Comparison of ENCODE assay signal across 15 cellular contexts in the genomic region with DNA sequence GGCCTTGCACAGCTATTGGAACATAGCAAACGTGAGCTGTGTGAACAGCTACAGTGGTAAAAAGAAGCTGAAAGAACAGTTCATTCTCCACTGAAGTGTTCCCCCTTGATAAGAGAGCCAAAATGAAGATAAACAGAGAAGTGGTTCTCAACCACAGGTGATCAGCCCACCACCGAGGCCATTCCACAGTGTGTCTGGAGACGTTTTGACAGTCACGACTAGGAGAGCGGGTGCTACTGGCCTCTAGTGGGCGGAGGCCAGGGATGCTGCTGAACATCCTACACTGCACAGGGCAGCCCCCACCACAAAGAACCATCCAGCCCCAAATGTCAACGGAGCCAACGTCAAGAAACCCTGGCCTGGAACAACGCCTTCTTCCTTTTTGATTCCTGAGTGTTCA. TPM values are rescaled to one million over a fixed set of nuclear protein-coding genes. Genes with fewer than 3 reads are reported as not detected.
A peak's percentile ranks its signal among the peaks of the same experiment; 100 is the strongest.
DNase-seq lines count a peak whose midpoint lies in the region; ATAC-seq and TF ChIP-seq lines count a peak whose summit lies in the region.
"Had no signal": no experiment of that assay in that cellular context is flagged by ENCODE, and none has a peak within 500 bp of the region (broad histone marks: within the 10 kb centered on the region; RNA-seq: fewer than 3 reads in every experiment).

No MANE protein-coding gene starts in this region.

- ATAC-seq in CD4-positive, CD25-positive, alpha-beta regulatory T cell (ENCODE audit: low read depth in 2 of 2) = no peak
- ATAC-seq: mucosa of descending colon had no signal

- no peak overlapping the region for H4K8ac ChIP-seq in H9 (replicated peaks; ENCODE audit: insufficient read length, low read depth, low read length)

- H3K4me1 ChIP-seq in CD4-positive, CD25-positive, alpha-beta regulatory T cell (ENCODE audit: control insufficient read depth, insufficient read depth, low read length, poor library complexity, severe bottlenecking) = no peaks in the 10 kb centered on the region
- no peaks in the 10 kb centered on the region; the same call in 1 of the 2 replicates for H3K4me1 ChIP-seq in H9 (ENCODE audit: insufficient read depth, low read length)

- H2BK12ac ChIP-seq in H9 (ENCODE audit: insufficient read length, low read depth, low read length) = no peak overlapping the region

- H3K36me3 Mint-ChIP-seq in CD4-positive, CD25-positive, alpha-beta regulatory T cell = peaks cover 4% of the 10 kb centered on the region
- peaks cover 0 to 3% (median 0%) of the 10 kb centered on the region in 3 experiments; a peak in 2 of 7 replicates for H3K36me3 Mint-ChIP-seq in H9 (ENCODE audit: insufficient read depth in 1 of 3, low read depth in 3 of 3)
- peaks cover 22% of the 10 kb centered on the region for H3K36me3 Mint-ChIP-seq in activated T-cell treated with anti-CD3 and anti-CD28 coated beads, Interleukin-2, amount 50 U/mL, for 24 hours (ENCODE audit: low read depth)

- no peak overlapping the region for H3K14ac ChIP-seq in H9 (ENCODE audit: insufficient read depth, low read length)

- H4K5ac ChIP-seq in H9 (ENCODE audit: insufficient read length, low read depth, low read length) = no peak overlapping the region

- no peak overlapping the region for H3K9ac ChIP-seq in H9 (ENCODE audit: extremely low read depth, insufficient read length, low read length)
- H3K9ac ChIP-seq: GM23248 had no signal

- no peak overlapping the region for H3K18ac ChIP-seq in H9 (ENCODE audit: insufficient read length, low read depth, low read length)

- H2BK20ac ChIP-seq in H9 (ENCODE audit: low read depth, low read length, poor library complexity, severe bottlenecking) = no peak overlapping the region

- H3K56ac ChIP-seq in H9 (ENCODE audit: insufficient read length, low read depth, low read length) = no peak overlapping the region

- DNase-seq in CD4-positive, CD25-positive, alpha-beta regulatory T cell = no peak
- DNase-seq in H9 = no peak
- DNase-seq in caudate nucleus (lab: John Stamatoyannopoulos, UW) = peak in 1 of 61 donors; percentile 36
- DNase-seq in midbrain (lab: John Stamatoyannopoulos, UW) = peak; percentile 36
- DNase-seq in activated T-cell treated with anti-CD3 and anti-CD28 coated beads, Interleukin-2, amount 50 U/mL, for 24 hours = no peak
- no peak for DNase-seq in NCI-H345 treated with DMSO at 0.1 percent for 48 hours (lab: John Stamatoyannopoulos, UW; ENCODE audit: unreplicated experiment)
- no peak for DNase-seq in NCI-H2171 (lab: John Stamatoyannopoulos, UW)
- DNase-seq in SW 1271 (lab: John Stamatoyannopoulos, UW) = no peak
- DNase-seq: activated B cell treated with CpG ODN at 0.5 μM for 24 hours, mucosa of descending colon, NCI-H1105, PC-9 had no signal

- no peak overlapping the region for H3K4ac ChIP-seq in H9 (ENCODE audit: low read depth, low read length)

- no peaks in the 10 kb centered on the region for H3K27me3 ChIP-seq in CD4-positive, CD25-positive, alpha-beta regulatory T cell (ENCODE audit: control insufficient read depth, insufficient read depth, low read length)
- no peaks in the 10 kb centered on the region for H3K27me3 ChIP-seq in H9 (ENCODE audit: insufficient read depth, low read length)

- no peak overlapping the region for H4K91ac ChIP-seq in H9 (ENCODE audit: insufficient read length, low read depth, low read length)

- peak overlapping the region in 2 of 3 donors; percentile 23 to 67 for H3K27ac Mint-ChIP-seq in CD4-positive, CD25-positive, alpha-beta regulatory T cell
- no peak overlapping the region for H3K27ac Mint-ChIP-seq in H9
- H3K27ac Mint-ChIP-seq in activated T-cell treated with anti-CD3 and anti-CD28 coated beads, Interleukin-2, amount 50 U/mL, for 24 hours = no peak overlapping the region
- H3K27ac Mint-ChIP-seq: activated B cell treated with CpG ODN at 0.5 μM for 24 hours; activated naive CD4-positive, alpha-beta T cell treated with anti-CD3 and anti-CD28 coated beads, Interleukin-2, amount 50 U/mL, for 24 hours had no signal

- H2AK5ac ChIP-seq in H9 (ENCODE audit: insufficient read length, low read length) = no peak overlapping the region

- H2BK15ac ChIP-seq in H9 (ENCODE audit: low read depth, low read length) = no peak overlapping the region

- peaks cover 0 to 2% (median 0%) of the 10 kb centered on the region in 7 donors for H3K9me3 Mint-ChIP-seq in CD4-positive, CD25-positive, alpha-beta regulatory T cell
- H3K9me3 Mint-ChIP-seq in H9 = no peaks in the 10 kb centered on the region
- H3K9me3 Mint-ChIP-seq in activated T-cell treated with anti-CD3 and anti-CD28 coated beads, Interleukin-2, amount 50 U/mL, for 24 hours = no peaks in the 10 kb centered on the region
- H3K9me3 Mint-ChIP-seq: activated B cell treated with CpG ODN at 0.5 μM for 24 hours; activated naive CD4-positive, alpha-beta T cell treated with anti-CD3 and anti-CD28 coated beads, Interleukin-2, amount 50 U/mL, for 24 hours had no signal

- no peak overlapping the region for H2BK5ac ChIP-seq in H9 (ENCODE audit: insufficient read length, low read length)

- H3K9me3 ChIP-seq in CD4-positive, CD25-positive, alpha-beta regulatory T cell (ENCODE audit: control insufficient read depth in 2 of 2, low read length in 2 of 2) = no peaks in the 10 kb centered on the region
- no peaks in the 10 kb centered on the region for H3K9me3 ChIP-seq in H9 (ENCODE audit: control insufficient read depth, low read depth, low read length)
- H3K9me3 ChIP-seq: mucosa of descending colon, thoracic aorta had no signal

- peaks cover 16 to 42% (median 25%) of the 10 kb centered on the region in 4 donors for H3K4me1 Mint-ChIP-seq in CD4-positive, CD25-positive, alpha-beta regulatory T cell
- peaks cover 15 to 24% of the 10 kb centered on the region in 2 experiments for H3K4me1 Mint-ChIP-seq in H9
- peaks cover 20% of the 10 kb centered on the region for H3K4me1 Mint-ChIP-seq in activated T-cell treated with anti-CD3 and anti-CD28 coated beads, Interleukin-2, amount 50 U/mL, for 24 hours (ENCODE audit: low read depth)

- no peak overlapping the region for H2BK120ac ChIP-seq in H9 (ENCODE audit: low read depth, low read length, poor library complexity, severe bottlenecking)

- H3K23ac ChIP-seq in H9 (ENCODE audit: insufficient read length, low read depth, low read length) = no peak overlapping the region

- H3T11ph ChIP-seq in H9 (ENCODE audit: low read length) = no peak overlapping the region

- no peak overlapping the region for H3K27ac ChIP-seq in CD4-positive, CD25-positive, alpha-beta regulatory T cell (ENCODE audit: insufficient read depth, low read length, poor library complexity, severe bottlenecking)
- no peak overlapping the region for H3K27ac ChIP-seq in H9 (ENCODE audit: insufficient read length, low read depth, low read length)
- H3K27ac ChIP-seq in caudate nucleus (ENCODE audit: low read depth, low read length) = peak overlapping the region; percentile 36
- H3K27ac ChIP-seq: GM23248, PC-9, thoracic aorta had no signal

- no peak overlapping the region for H2AFZ ChIP-seq in H9 (ENCODE audit: low read length)
- H2AFZ ChIP-seq: GM23248, PC-9 had no signal

- peak; percentile 57 for TF ChIP-seq CTCF in H9 (conservative IDR thresholded peaks at IDR 0.05)

- no peak overlapping the region for H3K4me3 Mint-ChIP-seq in CD4-positive, CD25-positive, alpha-beta regulatory T cell
- no peak overlapping the region for H3K4me3 Mint-ChIP-seq in H9
- H3K4me3 Mint-ChIP-seq in activated T-cell treated with anti-CD3 and anti-CD28 coated beads, Interleukin-2, amount 50 U/mL, for 24 hours = no peak overlapping the region
- H3K4me3 Mint-ChIP-seq: activated B cell treated with CpG ODN at 0.5 μM for 24 hours; activated naive CD4-positive, alpha-beta T cell treated with anti-CD3 and anti-CD28 coated beads, Interleukin-2, amount 50 U/mL, for 24 hours had no signal

- H3K79me2 ChIP-seq in H9 (ENCODE audit: insufficient read depth, low read length) = no peaks in the 10 kb centered on the region

- no peaks in the 10 kb centered on the region for H3K23me2 ChIP-seq in H9 (ENCODE audit: insufficient read length, low read depth, low read length, poor library complexity, severe bottlenecking)

- H3K79me1 ChIP-seq in H9 (ENCODE audit: insufficient read depth, low read depth, low read length, poor library complexity, severe bottlenecking) = no peaks in the 10 kb centered on the region

- whole genome bisulfite sequencing in H9 (ENCODE audit: extremely low coverage, insufficient read length, low lambda C conversion rate) = no CpG with 5 or more reads among the region's 9 CpGs

- no peaks in the 10 kb centered on the region for H3K27me3 Mint-ChIP-seq in CD4-positive, CD25-positive, alpha-beta regulatory T cell
- H3K27me3 Mint-ChIP-seq in H9 (ENCODE audit: low read depth) = no peaks in the 10 kb centered on the region
- H3K27me3 Mint-ChIP-seq in activated T-cell treated with anti-CD3 and anti-CD28 coated beads, Interleukin-2, amount 50 U/mL, for 24 hours = no peaks in the 10 kb centered on the region
- H3K27me3 Mint-ChIP-seq: activated B cell treated with CpG ODN at 0.5 μM for 24 hours; activated naive CD4-positive, alpha-beta T cell treated with anti-CD3 and anti-CD28 coated beads, Interleukin-2, amount 50 U/mL, for 24 hours had no signal

- no peak overlapping the region for H3K4me3 ChIP-seq in CD4-positive, CD25-positive, alpha-beta regulatory T cell (ENCODE audit: low read depth, low read length)
- H3K4me3 ChIP-seq: GM23248, mucosa of descending colon, PC-9, thoracic aorta had no signal

- no peak overlapping the region for H3K4me2 ChIP-seq in H9 (ENCODE audit: insufficient read depth, insufficient read length, low read length)
- H3K4me2 ChIP-seq: PC-9 had no signal

- H3K36me3 ChIP-seq in CD4-positive, CD25-positive, alpha-beta regulatory T cell (ENCODE audit: control insufficient read depth, insufficient read depth, low read length) = no peaks in the 10 kb centered on the region
- H3K36me3 ChIP-seq: thoracic aorta had no signal

- H4K20me1 ChIP-seq in H9 (ENCODE audit: control insufficient read depth, insufficient read depth, insufficient read length) = no peaks in the 10 kb centered on the region

RNA-seq across cellular contexts. Expression of a gene that starts 38.4 kb away (rescaled TPM):
- 67.6 TPM for total RNA-seq in CD4-positive, CD25-positive, alpha-beta regulatory T cell
- polyA plus RNA-seq in CD4-positive, CD25-positive, alpha-beta regulatory T cell = 10 to 100 TPM in 2 of 4 donors, 1 to 10 TPM in 2; 3.8 to 12.8 (median 7.5) TPM
- total RNA-seq in H9 (2021) = 39.5 and 43.0 TPM in 2 replicates

Comparison
In these comparisons a context has a peak if more than half of its experiments do, and no peak if none do; other contexts are left out.
1. H3K27ac Mint-ChIP-seq: peak in CD4-positive, CD25-positive, alpha-beta regulatory T cell (2 of 3); none in H9 (0 of 3) and activated T-cell treated with anti-CD3 and anti-CD28 coated beads, Interleukin-2, amount 50 U/mL, for 24 hours (single experiment).